7 cellular contexts compared by ENCODE assay signal in the genomic region with DNA sequence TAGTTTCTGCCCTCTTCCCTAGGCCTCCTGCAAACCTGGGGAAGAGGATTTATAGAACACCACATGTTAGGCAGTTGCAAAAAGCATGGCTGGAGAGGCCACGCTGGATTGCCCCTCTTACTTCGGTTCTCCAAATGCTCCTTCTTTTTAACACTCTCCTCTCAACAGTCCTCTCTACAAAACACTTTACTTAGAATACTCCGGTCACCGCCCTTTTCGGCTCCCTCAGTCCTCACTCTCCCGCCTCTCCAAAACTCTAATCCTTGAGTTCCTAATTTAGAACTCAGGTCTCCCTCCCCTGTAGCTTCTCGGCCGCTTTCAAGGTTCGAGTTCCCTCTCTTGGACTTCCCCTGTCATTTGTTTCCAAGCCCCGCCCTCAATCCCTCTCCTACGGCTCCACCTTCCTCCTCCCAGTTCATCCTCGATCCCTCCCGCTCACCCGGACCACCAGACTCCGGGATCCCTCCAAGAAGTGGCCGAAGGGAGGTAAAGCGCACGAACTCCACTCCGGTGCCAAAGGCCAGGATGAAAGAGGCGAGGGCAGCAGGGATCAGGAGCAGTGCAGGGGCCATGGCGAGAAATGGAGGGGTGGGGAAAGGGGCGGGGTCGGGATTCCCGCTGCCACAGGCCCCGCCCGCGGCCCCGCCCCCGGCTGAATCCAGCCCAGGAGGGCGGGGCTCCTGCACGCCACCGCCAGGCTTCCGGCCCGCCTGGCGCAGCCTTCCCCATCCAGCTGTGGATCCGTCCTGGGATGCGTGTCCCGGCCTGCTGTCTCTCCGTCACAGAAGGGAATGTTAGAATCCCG. TPM values are rescaled to one million over a fixed set of nuclear protein-coding genes. Genes with fewer than 3 reads are reported as not detected.
DNase-seq lines count a peak whose midpoint lies in the region; ATAC-seq and TF ChIP-seq lines count a peak whose summit lies in the region.

A gene with protein sequence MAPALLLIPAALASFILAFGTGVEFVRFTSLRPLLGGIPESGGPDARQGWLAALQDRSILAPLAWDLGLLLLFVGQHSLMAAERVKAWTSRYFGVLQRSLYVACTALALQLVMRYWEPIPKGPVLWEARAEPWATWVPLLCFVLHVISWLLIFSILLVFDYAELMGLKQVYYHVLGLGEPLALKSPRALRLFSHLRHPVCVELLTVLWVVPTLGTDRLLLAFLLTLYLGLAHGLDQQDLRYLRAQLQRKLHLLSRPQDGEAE (minus strand): TSS at position 582 of the 805 bp plus-strand sequence. CDS start 10 bp downstream, at position 572.

- TF ChIP-seq POLR2A in GM18526 (IDR thresholded peaks at IDR 0.05; ENCODE audit: extremely low read depth, insufficient read length) (peak; percentile 72), IMR-90 (IDR thresholded peaks at IDR 0.05; ENCODE audit: low read depth, low read length) (peak; percentile 64; the same call in 1 of the 2 replicates)

- H2AK9ac ChIP-seq in IMR-90 (replicated peaks; ENCODE audit: low read depth, low read length, poor library complexity), result peak within 1 kb of the TSS; percentile 98

- H3K9ac ChIP-seq in IMR-90 (ENCODE audit: low read depth, low read length) (peak within 1 kb of the TSS; percentile 97), OCI-LY1 (ENCODE audit: low read length) (peak within 1 kb of the TSS; percentile 62)

- H4K20me1 ChIP-seq in IMR-90 (ENCODE audit: insufficient read depth, low read length), result peaks cover 7% of the 10 kb centered on the region; the same call in 1 of the 2 replicates
- H4K20me1 ChIP-seq in OCI-LY1 (ENCODE audit: insufficient read depth, low read length), result no peaks in the 10 kb centered on the region

- H3K18ac ChIP-seq in IMR-90 (ENCODE audit: low read depth, low read length), result peak within 1 kb of the TSS; percentile 93

- intact Hi-C loops in IMR-90 (cut with micrococcal nuclease), result loop anchor here (1.0 kb wide), 1 partner anchor 27 kb away; a partner anchor contains a TSS

- no peak for TF ChIP-seq RAD21 in IMR-90 (IDR thresholded peaks at IDR 0.05; ENCODE audit: low read length)

- CTCF ChIA-PET in IMR-90 (lab: Yijun Ruan, JAX), result interaction anchor here (0.6 to 1.2 kb wide), 2 partner anchors 11 to 33 kb away, joined by 3 to 4 read pairs; no protein-coding TSS in a partner anchor

- H3K9me1 ChIP-seq in IMR-90 (ENCODE audit: insufficient read depth, low read length), result peaks cover 13% of the 10 kb centered on the region

- DNase-seq in IMR-90 (peak; percentile 87), mesenteric fat pad (ENCODE audit: low spot score) (peak; percentile 92)
- DNase-seq in activated CD8-positive, alpha-beta memory T cell treated with anti-CD3 and anti-CD28 coated beads, Interleukin-2, amount 50 U/mL, for 48 hours, result peak; percentile 90
- DNase-seq in stimulated activated CD8-positive, alpha-beta memory T cell treated with anti-CD3 and anti-CD28 coated beads, Interleukin-15, amount 100 ng/mL, for 24 hours (ENCODE audit: low read depth), result peak; percentile 55

- H3K79me1 ChIP-seq in IMR-90 (ENCODE audit: low read depth in 1 of 2, low read length in 2 of 2), result peaks cover 18 to 37% of the 10 kb centered on the region in 2 experiments; a peak in 3 of 4 replicates

- H3K4me1 ChIP-seq in IMR-90 (ENCODE audit: control insufficient read depth, insufficient read depth, low read length) (peaks cover 21% of the 10 kb centered on the region), OCI-LY1 (ENCODE audit: insufficient read depth, low read length, severe bottlenecking) (peaks cover 56% of the 10 kb centered on the region)

- peak within 1 kb of the TSS; percentile 90; the same call in 2 of the 3 replicates for H2BK15ac ChIP-seq in IMR-90 (ENCODE audit: low read depth, low read length)

- POLR2A ChIA-PET in IMR-90 (lab: Charles Lee; ENCODE audit: unreplicated experiment), result interaction anchor here (0.5 to 1.5 kb wide), 3 partner anchors 28 to 100 kb away, joined by 3 to 5 read pairs (median 3); no protein-coding TSS in a partner anchor

- H3K4me2 ChIP-seq in IMR-90 (ENCODE audit: low read depth, low read length), result peak within 1 kb of the TSS; percentile 89
- peak within 1 kb of the TSS; percentile 75 for H3K4me2 ChIP-seq in OCI-LY1 (ENCODE audit: low read length)

- H3K27ac ChIP-seq in IMR-90 (ENCODE audit: insufficient read depth, low read length) (peak within 1 kb of the TSS; percentile 99), OCI-LY1 (ENCODE audit: low read depth, low read length, poor library complexity, severe bottlenecking) (peak within 1 kb of the TSS; percentile 95)

- H2BK120ac ChIP-seq in IMR-90 (ENCODE audit: low read depth, low read length), result peak within 1 kb of the TSS; percentile 97

- dilution Hi-C loops in IMR-90 (cut with HindIII; ENCODE audit: low sequenced_read_pairs, unreplicated experiment), result no loop called here

- H3K4ac ChIP-seq in IMR-90 (ENCODE audit: low read depth, low read length), result peak within 1 kb of the TSS; percentile 99

- TF ChIP-seq CTCF in IMR-90 (conservative IDR thresholded peaks at IDR 0.05; ENCODE audit: low read depth, low read length) (no peak), OCI-LY1 (IDR thresholded peaks at IDR 0.05; ENCODE audit: low read length) (no peak)

- peaks cover 14% of the 10 kb centered on the region for H3F3A ChIP-seq in OCI-LY1 (ENCODE audit: insufficient read depth, low read length)

- H3K14ac ChIP-seq in IMR-90 (replicated peaks; ENCODE audit: low read depth, low read length), result peak within 1 kb of the TSS; percentile 99

- H4K5ac ChIP-seq in IMR-90 (ENCODE audit: low read depth, low read length), result peak within 1 kb of the TSS; percentile 60

- H2AFZ ChIP-seq in IMR-90 (replicated peaks; ENCODE audit: low read length, poor library complexity) (peak within 1 kb of the TSS; percentile 98), OCI-LY1 (ENCODE audit: low read length) (no peak within 1 kb of the TSS)

- in situ Hi-C loops in IMR-90 (cut with MboI; ENCODE audit: low sequenced_read_pairs) (no loop called here), endometrial microvascular endothelial cells (cut with HindIII; ENCODE audit: inconsistent ontology term, low pct_unique_long_range_greater_than_20kb, low sequenced_read_pairs) (no loop called here)

- H2AK5ac ChIP-seq in IMR-90 (ENCODE audit: low read depth, low read length), result peak within 1 kb of the TSS; percentile 98

- H3K36me3 ChIP-seq in IMR-90 (ENCODE audit: control insufficient read depth, insufficient read depth, low read length), result peaks cover under 1% of the 10 kb centered on the region; the same call in 1 of the 2 replicates
- no peaks in the 10 kb centered on the region for H3K36me3 ChIP-seq in OCI-LY1 (ENCODE audit: insufficient read depth, low read length)

- peak; percentile 58 for ATAC-seq in IMR-90 (ENCODE audit: low read depth)

- H3K23ac ChIP-seq in IMR-90 (ENCODE audit: low read depth, low read length), result peak within 1 kb of the TSS; percentile 98

- peak within 1 kb of the TSS; percentile 89 for H3K4me3 ChIP-seq in IMR-90 (ENCODE audit: insufficient read depth, low read depth, low read length)
- peak within 1 kb of the TSS; percentile 64 for H3K4me3 ChIP-seq in OCI-LY1 (ENCODE audit: low read depth, low read length, poor library complexity, severe bottlenecking)

- H4K8ac ChIP-seq in IMR-90 (ENCODE audit: low read depth in 2 of 2, low read length in 2 of 2), result peak within 1 kb of the TSS; percentile 62 to 90

- H3K9me3 ChIP-seq in IMR-90 (ENCODE audit: control insufficient read depth, insufficient read depth, low read length) (no peaks in the 10 kb centered on the region), OCI-LY1 (ENCODE audit: low read length) (no peaks in the 10 kb centered on the region)

- BruUV-seq in IMR-90 (replicated peaks; lab: Mats Ljungman, UMichigan), result no TSS peak

- peak within 1 kb of the TSS; percentile 63; the same call in 1 of the 2 replicates for H2BK20ac ChIP-seq in IMR-90 (ENCODE audit: low read depth, low read length)

- peaks cover under 1% of the 10 kb centered on the region; the same call in 1 of the 2 replicates for H3K79me2 ChIP-seq in OCI-LY1 (ENCODE audit: insufficient read depth, low read length)

- peak within 1 kb of the TSS; percentile 96 for H2BK5ac ChIP-seq in IMR-90 (ENCODE audit: low read depth, low read length, poor library complexity, severe bottlenecking)

- H3K9me2 ChIP-seq in OCI-LY1 (ENCODE audit: low read depth, low read length), result no peaks in the 10 kb centered on the region

- WGBS in IMR-90 (ENCODE audit: extremely low coverage in 2 of 2, insufficient read length in 1 of 2), 2 experiments, result 0% methylated on average over 13 of the region's 40 CpGs; no CpG with 5 or more reads in 1 of the 2 experiments

- peak within 1 kb of the TSS; percentile 96 for H4K91ac ChIP-seq in IMR-90 (ENCODE audit: insufficient read depth, low read depth, low read length)

- H3K56ac ChIP-seq in IMR-90 (ENCODE audit: extremely low read depth, insufficient read depth, low read length), result peak within 1 kb of the TSS; percentile 93

- H3K27me3 ChIP-seq in IMR-90 (ENCODE audit: control insufficient read depth, insufficient read depth, low read length), result no peaks in the 10 kb centered on the region
- no peaks in the 10 kb centered on the region for H3K27me3 ChIP-seq in OCI-LY1 (ENCODE audit: insufficient read depth, low read length)

TF ChIP-seq in IMR-90, 13 proteins besides CTCF, POLR2A, EP300 and RAD21 (continues in another document):
- TF ChIP-seq MAFK (IDR thresholded peaks at IDR 0.05; ENCODE audit: low read depth, low read length) (no peak), CEBPB (IDR thresholded peaks at IDR 0.05; ENCODE audit: low read depth, low read length) (no peak), MAZ (IDR thresholded peaks at IDR 0.05; ENCODE audit: borderline replicate concordance, low read depth, low read length) (peak; percentile 90; the same call in 1 of the 2 replicates), MXI1 (IDR thresholded peaks at IDR 0.05; ENCODE audit: borderline replicate concordance, low read depth, low read length) (peak; percentile 77), FOS (IDR thresholded peaks at IDR 0.05; ENCODE audit: low read depth, low read length) (no peak), CHD1 (IDR thresholded peaks at IDR 0.05; ENCODE audit: low read depth, low read length) (no peak), RFX5 (IDR thresholded peaks at IDR 0.05; ENCODE audit: low read depth, low read length) (no peak)
- TF ChIP-seq, protein P1, sequence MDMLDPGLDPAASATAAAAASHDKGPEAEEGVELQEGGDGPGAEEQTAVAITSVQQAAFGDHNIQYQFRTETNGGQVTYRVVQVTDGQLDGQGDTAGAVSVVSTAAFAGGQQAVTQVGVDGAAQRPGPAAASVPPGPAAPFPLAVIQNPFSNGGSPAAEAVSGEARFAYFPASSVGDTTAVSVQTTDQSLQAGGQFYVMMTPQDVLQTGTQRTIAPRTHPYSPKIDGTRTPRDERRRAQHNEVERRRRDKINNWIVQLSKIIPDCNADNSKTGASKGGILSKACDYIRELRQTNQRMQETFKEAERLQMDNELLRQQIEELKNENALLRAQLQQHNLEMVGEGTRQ (IDR thresholded peaks at IDR 0.05; ENCODE audit: low read depth, low read length), result 0 out of 2 replicates have a peak, but pooled peaks have one; percentile 4

RNA-seq across cellular contexts. Expression of the gene that starts here (rescaled TPM):
- 1.7 and 2.2 TPM in 2 replicates for total RNA-seq in IMR-90 (2012; rRNA removed)
- 27.0 and 29.1 TPM in 2 replicates for polyA plus RNA-seq in IMR-90 (2012; rRNA removed)
- 21.0 and 21.9 TPM in 2 replicates for polyA plus RNA-seq in IMR-90 (2012; cell fraction: cytosol; rRNA removed)
- polyA plus RNA-seq in IMR-90 (2012; cell fraction: nucleus; rRNA removed; ENCODE audit: low replicate concordance), result 15.5 and 15.8 TPM in 2 replicates
- 30.8 TPM for total RNA-seq in endometrial microvascular endothelial cells (ENCODE audit: inconsistent ontology term)
- 7.3 TPM for total RNA-seq in mesenteric fat pad

Comparison
In these comparisons a context has a peak if more than half of its experiments do, and no peak if none do; other contexts are left out.
1. Peak in every context shown above with its lines: DNase-seq, ATAC-seq, H3K4me3 ChIP-seq and H3K27ac ChIP-seq.